ENCODE assay signal across 9 cellular contexts in the genomic region with DNA sequence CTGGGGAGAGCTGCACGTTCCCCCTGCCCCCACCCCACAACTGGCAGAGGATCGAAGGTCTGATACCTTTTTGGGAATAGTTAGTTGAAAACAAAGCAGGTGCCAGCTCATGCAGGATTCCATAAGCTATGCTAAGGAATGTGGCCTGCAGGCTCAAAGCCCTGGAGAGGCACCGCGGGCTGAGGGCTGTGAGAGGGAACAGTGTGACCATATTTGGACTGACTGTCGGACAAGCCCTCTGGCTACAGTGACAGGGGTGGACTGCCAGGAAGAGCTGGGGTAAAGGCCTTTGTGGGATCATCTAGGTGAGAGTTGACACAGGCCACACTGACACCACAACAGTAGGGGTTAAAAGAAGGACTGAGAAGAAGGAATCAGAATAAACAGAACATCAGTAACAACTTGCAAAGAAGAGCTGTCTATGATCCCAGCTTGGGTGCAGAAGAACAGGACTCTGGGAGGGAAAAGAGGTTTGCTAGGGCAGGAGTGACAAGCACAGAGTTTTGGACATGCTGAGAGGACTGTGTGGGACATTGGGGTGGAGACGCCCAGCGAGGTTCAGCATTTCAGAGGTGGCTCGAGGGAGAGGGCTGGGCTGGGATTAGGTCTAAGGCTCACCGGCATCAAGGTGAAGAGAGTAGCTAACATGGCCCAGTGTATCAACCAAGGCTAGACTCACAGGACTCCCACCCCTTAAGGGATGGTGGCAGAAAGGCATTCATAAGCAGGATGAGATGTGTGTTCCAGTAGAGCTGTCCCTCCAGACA. TPM values are rescaled to one million over a fixed set of nuclear protein-coding genes. Genes with fewer than 3 reads are reported as not detected.
DNase-seq lines count a peak whose midpoint lies in the region; ATAC-seq and TF ChIP-seq lines count a peak whose summit lies in the region.
"Had no signal": no experiment of that assay in that cellular context is flagged by ENCODE, and none has a peak within 500 bp of the region (broad histone marks: within the 10 kb centered on the region; RNA-seq: fewer than 3 reads in every experiment).

No MANE protein-coding gene starts in this region.

- no peak for DNase-seq in CD8-positive, alpha-beta T cell
- no peak for DNase-seq in SK-N-MC (ENCODE audit: low read depth, low spot score)
- no peak for DNase-seq in posterior cingulate gyrus
- DNase-seq in ureter (ENCODE audit: low spot score) = no peak
- no peak for DNase-seq in adrenal gland
- DNase-seq: left colon had no signal

- POLR2A ChIA-PET in CD8-positive, alpha-beta T cell (lab: Charles Lee) = interaction anchor here (0.8 to 1.9 kb wide), 7 partner anchors 9 to 58 kb away, joined by 3 to 6 read pairs (median 3); no protein-coding TSS in a partner anchor

- H3K9me3 ChIP-seq in CD8-positive, alpha-beta T cell (ENCODE audit: low read length) = peaks cover 10% of the 10 kb centered on the region
- H3K9me3 ChIP-seq in SK-N-MC (ENCODE audit: low read depth, low read length) (no peaks in the 10 kb centered on the region), gastroesophageal sphincter (no peaks in the 10 kb centered on the region), neutrophil (no peaks in the 10 kb centered on the region), adrenal gland (replicated peaks in 1 of 3) (peaks cover 0 to 7% (median 0%) of the 10 kb centered on the region in 3 donors)

- intact Hi-C loops in CD8-positive, alpha-beta T cell (cut with DNase I, micrococcal nuclease) = no loop called here
- intact Hi-C loops in posterior cingulate gyrus (cut with DNase I) = no loop called here
- intact Hi-C loops in adrenal gland (cut with DNase I) = no loop called here

- peaks cover 7% of the 10 kb centered on the region for H3K9me3 Mint-ChIP-seq in CD8-positive, alpha-beta T cell

- H3K36me3 ChIP-seq in CD8-positive, alpha-beta T cell (ENCODE audit: insufficient read depth, low read length) = peaks cover 34% of the 10 kb centered on the region
- peaks cover 6% of the 10 kb centered on the region; the same call in 1 of the 2 replicates for H3K36me3 ChIP-seq in SK-N-MC (ENCODE audit: insufficient read depth, low read length)
- H3K36me3 ChIP-seq in gastroesophageal sphincter = peaks cover 0 to 19% of the 10 kb centered on the region in 2 donors
- H3K36me3 ChIP-seq in neutrophil = peaks cover 44% of the 10 kb centered on the region
- peaks cover 0 to 24% of the 10 kb centered on the region in 2 donors for H3K36me3 ChIP-seq in adrenal gland (replicated peaks in 1 of 2)

- TF ChIP-seq POLR2A in gastroesophageal sphincter (IDR thresholded peaks at IDR 0.05) = no peak
- no peak for TF ChIP-seq POLR2A in adrenal gland (IDR thresholded peaks at IDR 0.05)

- TF ChIP-seq EP300 in gastroesophageal sphincter (IDR thresholded peaks at IDR 0.05) = no peak

- peak overlapping the region; percentile 13 for H3K4me3 Mint-ChIP-seq in CD8-positive, alpha-beta T cell

- peak overlapping the region; percentile 81 for H3K27ac Mint-ChIP-seq in CD8-positive, alpha-beta T cell

- H3K36me3 Mint-ChIP-seq in CD8-positive, alpha-beta T cell = peaks cover 62% of the 10 kb centered on the region

- 0 to 46% methylated on average over 1 to 9 of the region's 9 CpGs for WGBS in gastroesophageal sphincter (ENCODE audit: low coverage in 1 of 2), 2 donors
- WGBS in adrenal gland, 4 donors = 77 to 85% (median 82%) methylated on average over 9 of the region's 9 CpGs

- CTCF ChIA-PET in CD8-positive, alpha-beta T cell (lab: Charles Lee) = interaction anchor here (1.2 to 7.6 kb wide), 4 partner anchors 12 to 77 kb away, joined by 3 to 67 read pairs (median 10); no protein-coding TSS in a partner anchor

- no peaks in the 10 kb centered on the region for H3K27me3 Mint-ChIP-seq in CD8-positive, alpha-beta T cell (ENCODE audit: low read depth)

- H3K4me1 ChIP-seq in CD8-positive, alpha-beta T cell (ENCODE audit: insufficient read depth, low read length) = peaks cover 69% of the 10 kb centered on the region
- peaks cover 7 to 97% (median 41%) of the 10 kb centered on the region in 3 donors for H3K4me1 ChIP-seq in gastroesophageal sphincter
- peaks cover 82 to 88% of the 10 kb centered on the region in 2 experiments for H3K4me1 ChIP-seq in neutrophil (ENCODE audit: control insufficient read depth in 1 of 2, insufficient read depth in 1 of 2, low read depth in 1 of 2, low read length in 1 of 2)
- peaks cover 0 to 34% of the 10 kb centered on the region in 2 donors for H3K4me1 ChIP-seq in adrenal gland (replicated peaks in 1 of 2)

- no peak for ATAC-seq in CD8-positive, alpha-beta T cell
- peak; percentile 81 for ATAC-seq in gastroesophageal sphincter
- ATAC-seq in GM21367 (IDR thresholded peaks at IDR 0.05; ENCODE audit: unreplicated experiment) = no peak
- ATAC-seq: left colon had no signal

- no peaks in the 10 kb centered on the region for H3K27me3 ChIP-seq in CD8-positive, alpha-beta T cell (ENCODE audit: insufficient read depth, low read length)
- H3K27me3 ChIP-seq in gastroesophageal sphincter = no peaks in the 10 kb centered on the region
- no peaks in the 10 kb centered on the region for H3K27me3 ChIP-seq in neutrophil
- H3K27me3 ChIP-seq in adrenal gland = no peaks in the 10 kb centered on the region

- no peak overlapping the region for H3K27ac ChIP-seq in CD8-positive, alpha-beta T cell (ENCODE audit: low read depth, low read length)
- H3K27ac ChIP-seq in SK-N-MC = peak overlapping the region; percentile 19; the same call in 1 of the 2 replicates
- H3K27ac ChIP-seq in gastroesophageal sphincter = peak overlapping the region; percentile 85 to 99 (median 94)
- H3K27ac ChIP-seq in neutrophil = peak overlapping the region; percentile 97
- peak overlapping the region in 1 of 5 donors; percentile 33 for H3K27ac ChIP-seq in adrenal gland

- no peak for TF ChIP-seq CTCF in CD8-positive, alpha-beta T cell (IDR thresholded peaks at IDR 0.05)
- no peak for TF ChIP-seq CTCF in gastroesophageal sphincter (IDR thresholded peaks at IDR 0.05)
- no peak for TF ChIP-seq CTCF in neutrophil (IDR thresholded peaks at IDR 0.05)
- no peak for TF ChIP-seq CTCF in adrenal gland (IDR thresholded peaks at IDR 0.05)

- H3K9ac ChIP-seq in SK-N-MC (ENCODE audit: insufficient read length) = no peak overlapping the region

- no peak overlapping the region for H3K4me3 ChIP-seq in CD8-positive, alpha-beta T cell (ENCODE audit: low read depth, low read length)
- H3K4me3 ChIP-seq in SK-N-MC (no peak overlapping the region), gastroesophageal sphincter (no peak overlapping the region), neutrophil (ENCODE audit: low read depth in 1 of 2, low read length in 1 of 2) (peak overlapping the region; percentile 53 to 56), adrenal gland (no peak overlapping the region)

- peaks cover 77% of the 10 kb centered on the region for H3K4me1 Mint-ChIP-seq in CD8-positive, alpha-beta T cell (ENCODE audit: low read depth)

RNA-seq across cellular contexts. Expression of gene ACTN1, which starts 54.5 kb away (rescaled TPM):
- total RNA-seq in CD8-positive, alpha-beta T cell = 100 to 1,000 TPM; 153 to 161 TPM
- total RNA-seq in gastroesophageal sphincter (1,000 to 10,000 TPM in 2 of 4 donors, 100 to 1,000 TPM in 2; 776 to 1,910 (median 969) TPM), ureter (286 TPM), adrenal gland (100 to 1,000 TPM in 4 of 8 donors, 10 to 100 TPM in 4; 67.0 to 180 (median 98.9) TPM)
- polyA plus RNA-seq in adrenal gland = 10 to 100 TPM; 50.5 to 61.3 (median 55.7) TPM

Comparison
In these comparisons a context has a peak if more than half of its experiments do, and no peak if none do; other contexts are left out.
1. H3K4me3 ChIP-seq: peak in neutrophil (2 of 2); none in CD8-positive, alpha-beta T cell (single experiment), SK-N-MC (single experiment), gastroesophageal sphincter (0 of 2) and adrenal gland (0 of 4).